ENCODE assay signal across 8 cellular contexts in the genomic region with DNA sequence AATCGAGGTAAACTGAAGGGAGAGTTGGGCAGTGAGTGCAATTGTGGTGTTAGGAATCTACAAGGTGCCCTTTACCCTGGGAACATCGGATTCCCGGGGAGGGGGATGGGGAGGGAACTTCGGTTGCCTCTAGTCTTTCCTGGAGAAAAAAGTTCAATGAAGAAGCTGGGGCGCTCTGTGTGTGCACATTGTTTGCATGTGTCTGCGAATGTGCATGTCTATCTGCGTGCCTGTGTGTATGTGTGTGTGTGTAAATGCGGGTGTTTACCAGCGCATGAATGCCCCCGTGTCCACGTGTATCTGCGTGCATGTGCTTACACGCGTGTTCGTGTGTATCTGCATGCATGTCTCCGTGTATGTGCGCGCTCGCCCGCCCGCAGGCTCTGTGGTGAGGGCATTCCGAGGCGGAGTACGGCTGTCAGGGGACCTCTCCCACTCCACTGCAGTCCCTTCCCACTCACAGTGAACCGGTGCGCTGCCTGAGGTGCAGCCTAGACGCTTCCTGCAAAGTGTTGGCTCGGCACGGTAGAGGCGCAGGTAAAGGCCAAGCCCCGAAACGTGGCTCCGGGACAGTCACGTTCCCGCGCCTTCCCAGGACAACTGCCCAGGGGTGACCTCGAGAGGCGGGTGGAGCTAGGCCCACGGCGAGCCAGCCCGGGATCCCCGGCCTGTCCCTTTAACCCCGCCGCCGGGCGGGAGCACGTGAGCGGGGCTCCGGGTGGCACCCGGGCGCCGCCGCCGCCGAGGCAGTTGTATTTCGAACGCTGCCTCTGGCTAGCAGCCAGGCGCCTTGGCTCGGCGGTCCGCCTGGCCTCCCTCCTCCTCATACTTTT. TPM values are rescaled to one million over a fixed set of nuclear protein-coding genes. Genes with fewer than 3 reads are reported as not detected.
DNase-seq lines count a peak whose midpoint lies in the region; ATAC-seq, FAIRE-seq and TF ChIP-seq lines count a peak whose summit lies in the region.

No MANE protein-coding gene starts in this region.

- ATAC-seq in HG03521 (IDR thresholded peaks at IDR 0.05; ENCODE audit: unreplicated experiment): no peak

- POLR2A ChIA-PET in AG04449 (lab: Yijun Ruan, JAX): interaction anchor here (0.7 to 2.0 kb wide), 8 partner anchors 81 to 352 kb away, joined by 3 to 7 read pairs (median 3); no protein-coding TSS in a partner anchor

- H3K9ac ChIP-seq in SK-N-MC (ENCODE audit: insufficient read length) (peak overlapping the region; percentile 77), mucosa of rectum (ENCODE audit: low read depth in 1 of 2, low read length in 2 of 2) (peak overlapping the region; percentile 41 to 77)

- TF ChIP-seq CTCF in AG04449 (IDR thresholded peaks at IDR 0.05; ENCODE audit: insufficient read depth, low read length, missing control alignments) (no peak), epithelial cell of esophagus (IDR thresholded peaks at IDR 0.05; ENCODE audit: insufficient read depth, low read depth, low read length, missing control alignments) (no peak)

- peak overlapping the region; percentile 58 for H3K27ac ChIP-seq in SK-N-MC
- H3K27ac ChIP-seq in mucosa of rectum (ENCODE audit: low read depth in 2 of 2, low read length in 2 of 2): peak overlapping the region; percentile 77 to 79

- H3K4me3 ChIP-seq in AG04449 (ENCODE audit: low read depth, low read length) (peak overlapping the region; percentile 77), SK-N-MC (peak overlapping the region; percentile 90), epithelial cell of esophagus (ENCODE audit: low read length) (peak overlapping the region; percentile 76), mucosa of rectum (ENCODE audit: low read length in 2 of 2) (peak overlapping the region; percentile 79 to 81)

- H3K9me3 ChIP-seq in SK-N-MC (ENCODE audit: low read depth, low read length) (no peaks in the 10 kb centered on the region), mucosa of rectum (ENCODE audit: control insufficient read depth in 2 of 2, low read length in 2 of 2) (no peaks in the 10 kb centered on the region)

- peaks cover 9 to 14% of the 10 kb centered on the region in 2 donors for H3K4me1 ChIP-seq in mucosa of rectum (ENCODE audit: control insufficient read depth in 2 of 2, insufficient read depth in 2 of 2, low read length in 2 of 2)

- H3K36me3 ChIP-seq in SK-N-MC (ENCODE audit: insufficient read depth, low read length): no peaks in the 10 kb centered on the region
- no peaks in the 10 kb centered on the region for H3K36me3 ChIP-seq in mucosa of rectum (ENCODE audit: control insufficient read depth in 2 of 2, insufficient read depth in 2 of 2, low read length in 2 of 2)

- no peak for FAIRE-seq in GM12892 (lab: Jason Lieb, UNC)

- CTCF ChIA-PET in AG04449 (lab: Yijun Ruan, JAX): interaction anchor here (1.6 kb wide), 1 partner anchor 112 kb away, joined by 3 read pairs; no protein-coding TSS in a partner anchor

- TF ChIP-seq POLR2A in GM12892 (IDR thresholded peaks at IDR 0.05; ENCODE audit: low read depth, low read length): no peak

- no peak for DNase-seq in AG04449 (ENCODE audit: low read depth, low spot score)
- peak; percentile 17 for DNase-seq in GM12892 (ENCODE audit: insufficient read length)
- DNase-seq in SK-N-MC (ENCODE audit: low read depth, low spot score): no peak
- DNase-seq in epithelial cell of esophagus (ENCODE audit: low read depth): peak; percentile 67
- DNase-seq in GM19238 (ENCODE audit: insufficient read length, low spot score): no peak
- DNase-seq in NCI-H187 (lab: John Stamatoyannopoulos, UW): no peak

- peaks cover 8 to 13% of the 10 kb centered on the region in 2 donors for H3K27me3 ChIP-seq in mucosa of rectum (ENCODE audit: control insufficient read depth in 2 of 2, insufficient read depth in 2 of 2, low read length in 2 of 2)

RNA-seq across cellular contexts. Expression of a gene that starts 0.6 kb away (rescaled TPM):
- 0.06 TPM for polyA plus RNA-seq in GM12892 (2012; ENCODE audit: missing spikeins)

Comparison
In these comparisons a context has a peak if more than half of its experiments do, and no peak if none do; other contexts are left out.
1. DNase-seq: peak in GM12892 (single experiment) and epithelial cell of esophagus (single experiment); none in AG04449 (single experiment), SK-N-MC (single experiment), GM19238 (single experiment) and NCI-H187 (0 of 2).
2. Peak in every context shown above with its lines, with median percentiles within 50 percentile points of each other: H3K4me3 ChIP-seq.